25 cellular contexts compared by ENCODE assay signal in the genomic region with DNA sequence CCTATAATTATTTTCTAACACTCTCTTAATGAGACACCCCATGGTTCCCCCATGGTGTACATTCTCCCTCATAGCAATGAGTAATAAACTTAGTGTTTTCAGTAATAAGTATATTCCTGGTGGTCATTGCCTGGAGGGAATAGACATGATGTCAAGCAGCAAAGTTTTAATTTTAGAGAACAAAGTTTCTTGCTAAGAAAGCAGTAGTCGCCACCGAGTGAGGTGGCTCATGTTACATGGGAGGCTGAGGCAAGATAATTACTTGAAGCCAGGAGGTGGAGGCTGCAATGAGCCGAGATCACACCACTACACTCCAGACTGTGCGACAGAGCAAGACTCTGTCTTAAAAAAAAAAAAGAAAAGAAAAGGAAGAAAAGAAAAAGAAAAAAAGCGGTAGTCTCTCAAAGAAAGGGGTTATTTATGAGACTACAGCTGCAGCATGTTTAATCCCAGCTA. TPM values are rescaled to one million over a fixed set of nuclear protein-coding genes. Genes with fewer than 3 reads are reported as not detected.
DNase-seq lines count a peak whose midpoint lies in the region; ATAC-seq, FAIRE-seq and TF ChIP-seq lines count a peak whose summit lies in the region.
"Had no signal": no experiment of that assay in that cellular context is flagged by ENCODE, and none has a peak within 500 bp of the region (broad histone marks: within the 10 kb centered on the region; RNA-seq: fewer than 3 reads in every experiment).

No MANE protein-coding gene starts in this region.

- H3K27ac ChIP-seq in astrocyte (ENCODE audit: low read depth, low read length), result no peak overlapping the region
- H3K27ac ChIP-seq in neural progenitor cell, result no peak overlapping the region
- H3K27ac ChIP-seq: lower lobe of right lung, thoracic aorta had no signal

- no peaks in the 10 kb centered on the region; the same call in 1 of the 2 replicates for H3K36me3 ChIP-seq in Loucy (ENCODE audit: insufficient read depth, low read length)
- H3K36me3 ChIP-seq in astrocyte (ENCODE audit: insufficient read depth, low read length), result peaks cover under 1% of the 10 kb centered on the region
- H3K36me3 ChIP-seq in neural progenitor cell, result peaks cover 1% of the 10 kb centered on the region
- H3K36me3 ChIP-seq: pancreas, thoracic aorta had no signal

- H3K4me3 ChIP-seq in Loucy (ENCODE audit: low read length, poor library complexity, severe bottlenecking), result no peak overlapping the region
- H3K4me3 ChIP-seq in astrocyte (ENCODE audit: insufficient read depth, low read depth, low read length), result no peak overlapping the region
- no peak overlapping the region for H3K4me3 ChIP-seq in neural progenitor cell
- H3K4me3 ChIP-seq: lower lobe of right lung, pancreas, thoracic aorta had no signal

- FAIRE-seq in astrocyte (lab: Jason Lieb, UNC), result no peak
- FAIRE-seq: frontal cortex, keratinocyte, pancreas had no signal

- H3K4me2 ChIP-seq in Loucy (ENCODE audit: low read depth, low read length, poor library complexity, severe bottlenecking) (no peak overlapping the region), astrocyte (ENCODE audit: low read length) (no peak overlapping the region), neural progenitor cell (no peak overlapping the region)
- H3K4me2 ChIP-seq: SK-N-SH had no signal

- H3K9me2 ChIP-seq in Loucy (replicated peaks; ENCODE audit: low read depth, low read length), result no peaks in the 10 kb centered on the region
- H3K9me2 ChIP-seq: SK-N-SH had no signal

- H3K27me3 Mint-ChIP-seq in astrocyte (ENCODE audit: low read depth, unreplicated experiment) (peaks cover 2% of the 10 kb centered on the region), neural progenitor cell (ENCODE audit: insufficient read depth, low read depth) (peaks cover 4% of the 10 kb centered on the region)
- H3K27me3 Mint-ChIP-seq: CD4-positive, alpha-beta memory T cell had no signal

- H3K36me3 Mint-ChIP-seq in astrocyte (ENCODE audit: low read depth, unreplicated experiment), result no peaks in the 10 kb centered on the region
- no peaks in the 10 kb centered on the region for H3K36me3 Mint-ChIP-seq in neural progenitor cell

- TF ChIP-seq CTCF in Loucy (conservative IDR thresholded peaks at IDR 0.05; ENCODE audit: low read length), result no peak
- no peak for TF ChIP-seq CTCF in astrocyte (IDR thresholded peaks at IDR 0.05; ENCODE audit: insufficient read depth, low read depth, low read length)
- no peak for TF ChIP-seq CTCF in neural progenitor cell (IDR thresholded peaks at IDR 0.05)

- H3K9me3 Mint-ChIP-seq in astrocyte (ENCODE audit: unreplicated experiment) (no peaks in the 10 kb centered on the region), neural progenitor cell (no peaks in the 10 kb centered on the region)
- H3K9me3 Mint-ChIP-seq: activated T-cell treated with anti-CD3 and anti-CD28 coated beads, Interleukin-2, amount 50 U/mL, for 4 hours; CD4-positive, alpha-beta memory T cell had no signal

- peak overlapping the region; percentile 58 for H3K27ac Mint-ChIP-seq in astrocyte (ENCODE audit: unreplicated experiment)
- peak overlapping the region; percentile 7 for H3K27ac Mint-ChIP-seq in neural progenitor cell

- peak overlapping the region; percentile 36; the same call in 1 of the 2 replicates for H2AFZ ChIP-seq in Loucy (ENCODE audit: low read length)
- H2AFZ ChIP-seq in astrocyte (ENCODE audit: low read depth, low read length), result no peak overlapping the region
- H2AFZ ChIP-seq in neural progenitor cell (replicated peaks), result no peak overlapping the region

- H3K4me1 Mint-ChIP-seq in astrocyte (ENCODE audit: low read depth, unreplicated experiment), result peaks cover 8% of the 10 kb centered on the region
- H3K4me1 Mint-ChIP-seq in neural progenitor cell, result peaks cover 33% of the 10 kb centered on the region

- H3K4me1 ChIP-seq in Loucy (ENCODE audit: insufficient read depth, low read length, poor library complexity, severe bottlenecking) (peaks cover 17% of the 10 kb centered on the region), astrocyte (ENCODE audit: insufficient read depth, low read length) (peaks cover 7% of the 10 kb centered on the region), neural progenitor cell (peaks cover 10% of the 10 kb centered on the region)

- no peak overlapping the region for H3K9ac ChIP-seq in Loucy (ENCODE audit: low read depth, low read length, poor library complexity, severe bottlenecking)
- H3K9ac ChIP-seq in astrocyte (ENCODE audit: low read length), result no peak overlapping the region
- no peak overlapping the region for H3K9ac ChIP-seq in neural progenitor cell
- H3K9ac ChIP-seq: SK-N-SH had no signal

- H3K9me3 ChIP-seq in Loucy (ENCODE audit: insufficient read depth, low read depth, low read length), result no peaks in the 10 kb centered on the region
- H3K9me3 ChIP-seq in astrocyte (ENCODE audit: insufficient read depth, low read depth, low read length), result no peaks in the 10 kb centered on the region
- H3K9me3 ChIP-seq in neural progenitor cell (ENCODE audit: low read depth), result no peaks in the 10 kb centered on the region
- H3K9me3 ChIP-seq: lower lobe of right lung, pancreas, SK-N-SH, thoracic aorta had no signal

- H3F3A ChIP-seq in Loucy (ENCODE audit: low read depth) (0 out of 2 replicates have a peak, but pooled peaks cover 5% of the 10 kb centered on the region), neural progenitor cell (ENCODE audit: low read depth) (peaks cover 34% of the 10 kb centered on the region)

- H3K27me3 ChIP-seq in Loucy (ENCODE audit: insufficient read depth, low read length, poor library complexity, severe bottlenecking) (no peaks in the 10 kb centered on the region), astrocyte (ENCODE audit: insufficient read depth, low read length) (no peaks in the 10 kb centered on the region), neural progenitor cell (no peaks in the 10 kb centered on the region)
- H3K27me3 ChIP-seq: pancreas had no signal

- ATAC-seq in GM21423 (IDR thresholded peaks at IDR 0.05; ENCODE audit: unreplicated experiment) (no peak), GM18861 (IDR thresholded peaks at IDR 0.05; ENCODE audit: unreplicated experiment) (no peak)
- ATAC-seq: activated CD4-positive, CD25-positive, alpha-beta regulatory T cell treated with anti-CD3 and anti-CD28 coated beads, Interleukin-2, amount 50 U/mL, for 24 hours; activated T-cell treated with anti-CD3 and anti-CD28 coated beads, Interleukin-2, amount 50 U/mL, for 4 hours; lower lobe of right lung; pancreas; sciatic nerve had no signal

- H4K20me1 ChIP-seq in Loucy (ENCODE audit: insufficient read depth, low read length, poor library complexity, severe bottlenecking) (no peaks in the 10 kb centered on the region), astrocyte (ENCODE audit: insufficient read depth, low read length) (no peaks in the 10 kb centered on the region), neural progenitor cell (ENCODE audit: low read depth) (no peaks in the 10 kb centered on the region)

- H3K4me3 Mint-ChIP-seq in astrocyte (ENCODE audit: unreplicated experiment) (no peak overlapping the region), neural progenitor cell (peak overlapping the region; percentile 75)
- H3K4me3 Mint-ChIP-seq: activated T-cell treated with anti-CD3 and anti-CD28 coated beads, Interleukin-2, amount 50 U/mL, for 4 hours had no signal

- H3K79me2 ChIP-seq in Loucy (ENCODE audit: insufficient read depth, low read length), result peaks cover 22% of the 10 kb centered on the region
- peaks cover 23% of the 10 kb centered on the region for H3K79me2 ChIP-seq in astrocyte (ENCODE audit: insufficient read depth, low read length)
- H3K79me2 ChIP-seq in neural progenitor cell (ENCODE audit: low read depth), result peaks cover 22% of the 10 kb centered on the region

- DNase-seq in EH (ENCODE audit: low read depth) (peak; percentile 13), astrocyte (ENCODE audit: low read depth) (no peak), neural progenitor cell (ENCODE audit: low spot score) (no peak)
- no peak for DNase-seq in stimulated activated CD8-positive, alpha-beta memory T cell treated with anti-CD3 and anti-CD28 coated beads, Interleukin-4, amount 100 ng/mL, for 48 hours
- DNase-seq: activated naive CD4-positive, alpha-beta T cell treated with anti-CD3 and anti-CD28 coated beads, Interleukin-2, amount 50 U/mL, for 16 hours; activated T-cell treated with anti-CD3 and anti-CD28 coated beads, Interleukin-2, amount 50 U/mL, for 4 hours; aorta; CD4-positive, alpha-beta memory T cell; DND-41; hypothalamus; lower lobe of right lung; MM.1S; NCI-H226; pancreas; SK-N-SH; stimulated activated CD4-positive, alpha-beta T cell treated with anti-CD3 and anti-CD28 coated beads, Interleukin-15, amount 100 ng/mL, for 24 hours; T-helper 9 cell had no signal

RNA-seq across cellular contexts. Expression of a gene that starts 2.4 kb away (rescaled TPM):
- total RNA-seq in astrocyte, result 27.6 and 31.5 TPM in 2 replicates
- total RNA-seq in neural progenitor cell (ENCODE audit: low replicate concordance), result 32.9 and 55.1 TPM in 2 replicates

RNA-seq across cellular contexts. Expression of a gene that starts 40.2 kb away (rescaled TPM):
- total RNA-seq in astrocyte (47.9 TPM in 2 replicates), neural progenitor cell (ENCODE audit: low replicate concordance) (33.0 and 96.9 TPM in 2 replicates)
